In genomic region chr4:137531121-137531520, GRCh38 we compare ENCODE assay signal across 1 cellular context.
TF ChIP-seq lines count a peak whose summit lies in the region.

No MANE protein-coding gene starts in this region.

TF ChIP-seq in GM23338, 12 proteins besides CTCF, POLR2A, EP300 and RAD21 (continued from another document):
- TF ChIP-seq ZNF462 (CRISPR knock-in tag; IDR thresholded peaks at IDR 0.05), result no peak
TF ChIP-seq in GM23338: peak in this region for 0.
